In genomic region chr7:27774717-27775328, GRCh38 we compare ENCODE assay signal across 8 cellular contexts. TPM values are rescaled to one million over a fixed set of nuclear protein-coding genes. Genes with fewer than 3 reads are reported as not detected.
DNase-seq lines count a peak whose midpoint lies in the region; ATAC-seq, FAIRE-seq and TF ChIP-seq lines count a peak whose summit lies in the region.

No MANE protein-coding gene starts in this region.

- H3K9me2 ChIP-seq in HCT116 (ENCODE audit: insufficient read depth), result no peaks in the 10 kb centered on the region

- intact Hi-C loops in HCT116 (cut with micrococcal nuclease), result loop anchor here (2.0 to 10.0 kb wide), 4 partner anchors 88 to 578 kb away; no protein-coding TSS in a partner anchor
- intact Hi-C loops in adrenal gland (cut with DNase I), result no loop called here
- intact Hi-C loops in cardiac septum (cut with DNase I), result no loop called here

- H3K27ac ChIP-seq in A549 (no peak overlapping the region), HCT116 (ENCODE audit: low read depth, low read length) (no peak overlapping the region), adrenal gland (no peak overlapping the region)

- TF ChIP-seq CTCF in A549 (IDR thresholded peaks at IDR 0.05) (peak; percentile 88), HCT116 (IDR thresholded peaks at IDR 0.05 in 2 of 3, conservative IDR thresholded peaks at IDR 0.05 in 1 of 3; ENCODE audit: borderline replicate concordance in 1 of 3, insufficient read depth in 1 of 3, low read depth in 2 of 3, low read length in 2 of 3) (peak; percentile 52 to 70 (median 58); a peak in 5 of 6 replicates), adrenal gland (IDR thresholded peaks at IDR 0.05) (peak; percentile 31 to 69 (median 58))

- peaks cover 16% of the 10 kb centered on the region; the same call in 1 of the 2 replicates for H3K79me2 ChIP-seq in HCT116 (ENCODE audit: insufficient read depth, low read length)

- 13% methylated on average over 2 of the region's 2 CpGs for WGBS in A549 (ENCODE audit: missing lambda C conversion rate)
- 34 to 39% (median 38%) methylated on average over 2 of the region's 2 CpGs for WGBS in adrenal gland, 4 donors

- POLR2A ChIA-PET in A549 (lab: Yijun Ruan, JAX), result interaction anchor here (1.2 to 2.6 kb wide), 2 partner anchors 30 to 34 kb away, joined by 3 to 7 read pairs; no protein-coding TSS in a partner anchor
- POLR2A ChIA-PET in HCT116 (lab: Charles Lee), result interaction anchor here (0.6 to 1.6 kb wide), 3 partner anchors 34 to 579 kb away, joined by 3 to 5 read pairs (median 4); partner anchors contain the start of gene TAX1BP1

- H2AFZ ChIP-seq in HCT116 (ENCODE audit: low read depth, low read length, poor library complexity, severe bottlenecking), result no peak overlapping the region

- no peak overlapping the region for H3K4me3 ChIP-seq in A549
- no peak overlapping the region for H3K4me3 ChIP-seq in HCT116 (replicated peaks in 1 of 2; ENCODE audit: low read depth in 1 of 2, low read length in 2 of 2)
- no peak overlapping the region for H3K4me3 ChIP-seq in adrenal gland

- H3K4me1 ChIP-seq in A549 (peaks cover 26% of the 10 kb centered on the region), HCT116 (ENCODE audit: control insufficient read depth in 1 of 2, insufficient read depth in 2 of 2, low read length in 2 of 2) (peaks cover 15 to 25% of the 10 kb centered on the region in 2 experiments), adrenal gland (replicated peaks in 1 of 2) (peaks cover 4 to 33% of the 10 kb centered on the region in 2 donors)

- no peaks in the 10 kb centered on the region for H4K20me1 ChIP-seq in HCT116 (ENCODE audit: insufficient read depth)

- H3K27me3 ChIP-seq in HCT116 (ENCODE audit: insufficient read depth, low read length) (no peaks in the 10 kb centered on the region), adrenal gland (no peaks in the 10 kb centered on the region)

- peak; percentile 61 for FAIRE-seq in A549 (lab: Jason Lieb, UNC)

- TF ChIP-seq POLR2A in A549 (IDR thresholded peaks at IDR 0.05; ENCODE audit: low read length), result no peak
- no peak for TF ChIP-seq POLR2A in HCT116 (IDR thresholded peaks at IDR 0.05; ENCODE audit: borderline replicate concordance, extremely low read depth, insufficient read depth, insufficient read length)
- TF ChIP-seq POLR2A in adrenal gland (IDR thresholded peaks at IDR 0.05), result no peak

- DNase-seq in A549 (ENCODE audit: low read depth in 1 of 2, low spot score in 1 of 2) (peak in 1 of 2 experiments; percentile 55), HCT116 (ENCODE audit: low read depth, low spot score) (peak; percentile 12), adrenal gland (no peak), kidney tubule cell (ENCODE audit: low spot score) (peak; percentile 34), amygdala (lab: John Stamatoyannopoulos, UW) (no peak), cardiac septum (ENCODE audit: low spot score) (no peak), middle frontal gyrus (ENCODE audit: extremely low spot score, low spot score) (no peak)

- H3K9me3 ChIP-seq in A549 (no peaks in the 10 kb centered on the region), HCT116 (ENCODE audit: control insufficient read depth in 1 of 2, insufficient read depth in 1 of 2, low read depth in 1 of 2, low read length in 2 of 2) (no peaks in the 10 kb centered on the region), adrenal gland (replicated peaks in 1 of 3) (no peaks in the 10 kb centered on the region)

- peak in 1 of 2 experiments; percentile 67; a peak in 3 of 6 replicates for ATAC-seq in A549
- ATAC-seq in HCT116, result no peak
- ATAC-seq in GM19452 (IDR thresholded peaks at IDR 0.05; ENCODE audit: unreplicated experiment), result no peak

- H3K9ac ChIP-seq in HCT116 (ENCODE audit: low read length), result no peak overlapping the region

- CTCF ChIA-PET in A549 (lab: Yijun Ruan, JAX) (interaction anchor here (0.6 to 4.4 kb wide), 54 partner anchors 10 to 584 kb away, joined by 3 to 29 read pairs (median 4); partner anchors contain the start of genes EVX1, HIBADH, HOXA13 and TAX1BP1), HCT116 (lab: Charles Lee) (interaction anchor here (0.7 to 2.7 kb wide), 17 partner anchors 9 to 595 kb away, joined by 3 to 22 read pairs (median 4); no protein-coding TSS in a partner anchor)

- no peak overlapping the region for H3K4me2 ChIP-seq in A549
- H3K4me2 ChIP-seq in HCT116 (ENCODE audit: low read length), result no peak overlapping the region

- TF ChIP-seq EP300 in A549 (IDR thresholded peaks at IDR 0.05), result no peak

- peak; percentile 84 to 88 for TF ChIP-seq RAD21 in A549 (conservative IDR thresholded peaks at IDR 0.05 in 1 of 2, IDR thresholded peaks at IDR 0.05 in 1 of 2)
- TF ChIP-seq RAD21 in HCT116 (IDR thresholded peaks at IDR 0.05; ENCODE audit: low read depth), result peak; percentile 69

- H3K36me3 ChIP-seq in HCT116 (ENCODE audit: control insufficient read depth in 1 of 2, insufficient read depth in 2 of 2, low read length in 2 of 2) (no peaks in the 10 kb centered on the region), adrenal gland (replicated peaks in 1 of 2) (peaks cover 0 to 8% of the 10 kb centered on the region in 2 donors)

- RAD21 ChIA-PET in HCT116 (lab: Charles Lee; ENCODE audit: low non-redundant PET in 1 of 2, low total read pairs in 2 of 2, uncharacterized antibody in 2 of 2, unreplicated experiment in 2 of 2), result interaction anchor here in 1 of 2 experiments (1.0 to 1.9 kb wide), 3 partner anchors 30 to 579 kb away, joined by 3 to 5 read pairs (median 4); no protein-coding TSS in a partner anchor

- BruUV-seq in HCT116 (replicated peaks; lab: Mats Ljungman, UMichigan), result no TSS peak

TF ChIP-seq in A549, 52 proteins besides CTCF, POLR2A, EP300 and RAD21:
- TF ChIP-seq SMC3 (IDR thresholded peaks at IDR 0.05), result peak; percentile 76
- no peak for TF ChIP-seq ZC3H11A (IDR thresholded peaks at IDR 0.05)

TF ChIP-seq in HCT116, 20 proteins besides CTCF, POLR2A, EP300 and RAD21:
- TF ChIP-seq POLR2AphosphoS5 (IDR thresholded peaks at IDR 0.05; ENCODE audit: low read depth, low read length) (no peak), JUND (IDR thresholded peaks at IDR 0.05) (no peak), YY1 (IDR thresholded peaks at IDR 0.05; ENCODE audit: extremely low read depth, insufficient replicate concordance, low read depth, low read length) (no peak), FOSL1 (IDR thresholded peaks at IDR 0.05; ENCODE audit: low read depth) (no peak), REST (IDR thresholded peaks at IDR 0.05; ENCODE audit: low read depth) (no peak), TCF7L2 (IDR thresholded peaks at IDR 0.05; ENCODE audit: borderline replicate concordance, extremely low read depth, insufficient read depth, insufficient read length) (no peak), SP1 (IDR thresholded peaks at IDR 0.05; ENCODE audit: low read depth) (no peak), EGR1 (IDR thresholded peaks at IDR 0.05; ENCODE audit: low read depth) (no peak), SRF (IDR thresholded peaks at IDR 0.05; ENCODE audit: low read depth) (no peak), ZNF274 (IDR thresholded peaks at IDR 0.05; ENCODE audit: low read depth, low read length) (no peak), EZH2phosphoT487 (IDR thresholded peaks at IDR 0.05; ENCODE audit: borderline replicate concordance) (no peak), CEBPB (IDR thresholded peaks at IDR 0.05; ENCODE audit: low read depth) (no peak)

RNA-seq across cellular contexts. Expression of gene TAX1BP1, which starts 34.9 kb away (rescaled TPM):
- polyA plus RNA-seq in A549 (2011; rRNA removed), result 180 and 249 TPM in 2 replicates
- 39.8 and 45.1 TPM in 2 replicates for polyA plus RNA-seq in A549 (2012; cell fraction: cytosol; rRNA removed)
- 42.3 and 74.6 TPM in 2 replicates for polyA plus RNA-seq in A549 (2012; cell fraction: nucleus; rRNA removed)
- 105 to 111 TPM (median 105 TPM) in 3 replicates for polyA plus RNA-seq in A549 (2017; fragmentation: RNase III; extraction: RNeasy Plus Mini Kit Qiagen cat#74134 plus additional on column Dnase treatment)
- 127 and 210 TPM in 2 replicates for polyA minus RNA-seq in A549 (2011; rRNA and poly(A)+ RNA removed)
- total RNA-seq in HCT116 (2021; ENCODE audit: unreplicated experiment), result 68.1 TPM
- 50.5 and 61.4 TPM in 2 replicates for polyA plus RNA-seq in HCT116 (2012)
- total RNA-seq in adrenal gland, result 100 to 1,000 TPM; 132 to 222 (median 173) TPM
- 100 to 1,000 TPM in 1 of 3 donors, 10 to 100 TPM in 2; 66.5 to 274 (median 84.6) TPM for polyA plus RNA-seq in adrenal gland
- 149 TPM for total RNA-seq in cardiac septum

Comparison
In these comparisons a context has a peak if more than half of its experiments do, and no peak if none do; other contexts are left out.
1. DNase-seq: peak in HCT116 (single experiment) and kidney tubule cell (single experiment); none in adrenal gland (0 of 7), amygdala (0 of 56), cardiac septum (single experiment) and middle frontal gyrus (single experiment).
2. Of the 6 proteins assayed by ChIP-seq in both A549 and HCT116: peak only in A549: none; only in HCT116: none; in both: CTCF and RAD21; in neither: 4.
3. Peak in every context shown above with its lines, with median percentiles within 50 percentile points of each other: CTCF ChIP-seq.